Comparison of ENCODE assay signal across 16 cellular contexts in genomic region chr3:170057550-170057949, GRCh38. TPM values are rescaled to one million over a fixed set of nuclear protein-coding genes. Genes with fewer than 3 reads are reported as not detected.
DNase-seq lines count a peak whose midpoint lies in the region; ATAC-seq and TF ChIP-seq lines count a peak whose summit lies in the region.
"Had no signal": no experiment of that assay in that cellular context is flagged by ENCODE, and none has a peak within 500 bp of the region (broad histone marks: within the 10 kb centered on the region; RNA-seq: fewer than 3 reads in every experiment).

No MANE protein-coding gene starts in this region.

- no peak overlapping the region for H4K8ac ChIP-seq in IMR-90 (ENCODE audit: low read depth in 2 of 2, low read length in 2 of 2)

- DNase-seq in activated CD4-positive, alpha-beta T cell treated with anti-CD3 and anti-CD28 coated beads, Interleukin-2, amount 10 ng/mL, durations not matched to agents 24 days and 14 days = no peak
- DNase-seq in activated CD4-positive, alpha-beta T cell treated with anti-CD3 and anti-CD28 coated beads for 4 hours = no peak
- DNase-seq in IMR-90 (no peak), NCI-H1417 (lab: John Stamatoyannopoulos, UW) (no peak), activated gamma-delta T cell (lab: John Stamatoyannopoulos, UW) (no peak)
- DNase-seq: aorta; CD4-positive, alpha-beta memory T cell; glutamatergic neuron; NCI-H187 treated with DMSO at 0.1 percent for 48 hours; NCI-H524 treated with DMSO at 0.1 percent for 48 hours; ovary had no signal

- no peak for ATAC-seq in IMR-90 (ENCODE audit: low read depth)
- no peak for ATAC-seq in activated T-helper 17 cell treated with anti-CD3 and anti-CD28 coated beads, Interleukin-2, amount 50 U/mL, for 72 hours (replicated peaks)
- no peak for ATAC-seq in GM19467 (IDR thresholded peaks at IDR 0.05; ENCODE audit: unreplicated experiment)

- no TSS peak for BruUV-seq in IMR-90 (replicated peaks; lab: Mats Ljungman, UMichigan)

- peaks cover 61% of the 10 kb centered on the region for H3K79me2 ChIP-seq in parathyroid adenoma

- no peak overlapping the region for H3K4me3 Mint-ChIP-seq in activated CD4-positive, alpha-beta T cell treated with anti-CD3 and anti-CD28 coated beads, Interleukin-2, amount 10 ng/mL, durations not matched to agents 24 days and 14 days
- peak overlapping the region; percentile 67 for H3K4me3 Mint-ChIP-seq in activated T-helper 17 cell treated with anti-CD3 and anti-CD28 coated beads, Interleukin-2, amount 50 U/mL, for 72 hours
- H3K4me3 Mint-ChIP-seq: mesothelial cell of epicardium had no signal

- no peaks in the 10 kb centered on the region for H3K36me3 ChIP-seq in IMR-90 (ENCODE audit: control insufficient read depth, insufficient read depth, low read length)
- H3K36me3 ChIP-seq in parathyroid adenoma (ENCODE audit: control insufficient read depth, insufficient read depth, low read length) = no peaks in the 10 kb centered on the region
- H3K36me3 ChIP-seq: ovary had no signal

- CTCF ChIA-PET in IMR-90 (lab: Yijun Ruan, JAX) = interaction anchor here (0.8 kb wide), 1 partner anchor 9 kb away, joined by 3 read pairs; no protein-coding TSS in a partner anchor

- H3K23ac ChIP-seq in IMR-90 (ENCODE audit: low read depth, low read length) = no peak overlapping the region

- H3K4me1 Mint-ChIP-seq in activated CD4-positive, alpha-beta T cell treated with anti-CD3 and anti-CD28 coated beads, Interleukin-2, amount 10 ng/mL, durations not matched to agents 24 days and 14 days = peaks cover 29% of the 10 kb centered on the region
- peaks cover 32% of the 10 kb centered on the region for H3K4me1 Mint-ChIP-seq in activated T-helper 17 cell treated with anti-CD3 and anti-CD28 coated beads, Interleukin-2, amount 50 U/mL, for 72 hours
- H3K4me1 Mint-ChIP-seq: mesothelial cell of epicardium had no signal

- TF ChIP-seq CTCF in IMR-90 (conservative IDR thresholded peaks at IDR 0.05; ENCODE audit: low read depth, low read length) (no peak), parathyroid adenoma (IDR thresholded peaks at IDR 0.05) (no peak)

- no peak overlapping the region for H3K14ac ChIP-seq in IMR-90 (replicated peaks; ENCODE audit: low read depth, low read length)

- no peaks in the 10 kb centered on the region for H3K27me3 ChIP-seq in IMR-90 (ENCODE audit: control insufficient read depth, insufficient read depth, low read length)
- H3K27me3 ChIP-seq in parathyroid adenoma (ENCODE audit: control insufficient read depth, insufficient read depth, low read length) = no peaks in the 10 kb centered on the region
- H3K27me3 ChIP-seq: ovary, spleen had no signal

- H3K9me1 ChIP-seq in IMR-90 (ENCODE audit: insufficient read depth, low read length) = no peaks in the 10 kb centered on the region

- no peak overlapping the region for H3K4ac ChIP-seq in IMR-90 (ENCODE audit: low read depth, low read length)

- no peak overlapping the region for H4K91ac ChIP-seq in IMR-90 (ENCODE audit: insufficient read depth, low read depth, low read length)

- H2BK20ac ChIP-seq in IMR-90 (ENCODE audit: low read depth, low read length) = no peak overlapping the region

- no peak overlapping the region for H2BK15ac ChIP-seq in IMR-90 (ENCODE audit: low read depth, low read length)

- no peak for TF ChIP-seq POLR2A in IMR-90 (IDR thresholded peaks at IDR 0.05; ENCODE audit: low read depth, low read length)

- H3K56ac ChIP-seq in IMR-90 (ENCODE audit: extremely low read depth, insufficient read depth, low read length) = no peak overlapping the region

- H3K79me1 ChIP-seq in IMR-90 (ENCODE audit: low read depth in 1 of 2, low read length in 2 of 2) = no peaks in the 10 kb centered on the region

- no peak overlapping the region for H3K4me2 ChIP-seq in IMR-90 (ENCODE audit: low read depth, low read length)
- peak overlapping the region; percentile 3 for H3K4me2 ChIP-seq in parathyroid adenoma (ENCODE audit: low read length)

- H3K4me1 ChIP-seq in IMR-90 (ENCODE audit: control insufficient read depth, insufficient read depth, low read length) (no peaks in the 10 kb centered on the region), parathyroid adenoma (peaks cover 39% of the 10 kb centered on the region)

- peak overlapping the region; percentile 51 for H2AFZ ChIP-seq in IMR-90 (replicated peaks; ENCODE audit: low read length, poor library complexity)
- H2AFZ ChIP-seq in parathyroid adenoma = no peak overlapping the region

- no peak overlapping the region for H2AK5ac ChIP-seq in IMR-90 (ENCODE audit: low read depth, low read length)

- H3K9ac ChIP-seq in IMR-90 (ENCODE audit: low read depth, low read length) = no peak overlapping the region
- no peak overlapping the region for H3K9ac ChIP-seq in parathyroid adenoma

- H3K4me3 ChIP-seq in IMR-90 (ENCODE audit: insufficient read depth, low read depth, low read length) (no peak overlapping the region), parathyroid adenoma (ENCODE audit: low read depth, low read length) (no peak overlapping the region)
- H3K4me3 ChIP-seq: ovary, spleen had no signal

- intact Hi-C loops in activated CD4-positive, alpha-beta T cell treated with anti-CD3 and anti-CD28 coated beads, Interleukin-2, amount 10 ng/mL, durations not matched to agents 24 days and 14 days (cut with micrococcal nuclease) = loop anchor here (5.0 kb wide), 3 partner anchors 125 to 285 kb away; partner anchors contain the start of genes MYNN and PHC3
- intact Hi-C loops in IMR-90 (cut with micrococcal nuclease) = no loop called here

- in situ Hi-C loops in IMR-90 (cut with MboI; ENCODE audit: low sequenced_read_pairs) = loop anchor here (10.0 kb wide), 1 partner anchor 193 kb away; the partner anchor contains the start of gene LRRC31

- no peak overlapping the region for H2AK9ac ChIP-seq in IMR-90 (replicated peaks; ENCODE audit: low read depth, low read length, poor library complexity)

- POLR2A ChIA-PET in IMR-90 (lab: Charles Lee; ENCODE audit: unreplicated experiment) = no interaction called here

- dilution Hi-C loops in IMR-90 (cut with HindIII; ENCODE audit: low sequenced_read_pairs, unreplicated experiment) = no loop called here

- H3K27ac Mint-ChIP-seq in activated CD4-positive, alpha-beta T cell treated with anti-CD3 and anti-CD28 coated beads, Interleukin-2, amount 10 ng/mL, durations not matched to agents 24 days and 14 days = peak overlapping the region; percentile 64
- H3K27ac Mint-ChIP-seq in activated T-helper 17 cell treated with anti-CD3 and anti-CD28 coated beads, Interleukin-2, amount 50 U/mL, for 72 hours = peak overlapping the region; percentile 82
- H3K27ac Mint-ChIP-seq: mesothelial cell of epicardium had no signal

- H3K9me3 ChIP-seq in IMR-90 (ENCODE audit: control insufficient read depth, insufficient read depth, low read length) (no peaks in the 10 kb centered on the region), parathyroid adenoma (ENCODE audit: control insufficient read depth, low read length) (no peaks in the 10 kb centered on the region)
- H3K9me3 ChIP-seq: ovary, spleen had no signal

- no peaks in the 10 kb centered on the region for H4K20me1 ChIP-seq in IMR-90 (ENCODE audit: insufficient read depth, low read length)

- no peaks in the 10 kb centered on the region for H3K9me3 Mint-ChIP-seq in activated CD4-positive, alpha-beta T cell treated with anti-CD3 and anti-CD28 coated beads, Interleukin-2, amount 10 ng/mL, durations not matched to agents 24 days and 14 days
- H3K9me3 Mint-ChIP-seq in activated T-helper 17 cell treated with anti-CD3 and anti-CD28 coated beads, Interleukin-2, amount 50 U/mL, for 72 hours = no peaks in the 10 kb centered on the region
- H3K9me3 Mint-ChIP-seq: CD4-positive, alpha-beta memory T cell had no signal

- 94% methylated on average over 3 of the region's 3 CpGs; no CpG with 5 or more reads in 1 of the 2 experiments for WGBS in IMR-90 (ENCODE audit: extremely low coverage in 2 of 2, insufficient read length in 1 of 2), 2 experiments

- no peak overlapping the region for H4K5ac ChIP-seq in IMR-90 (ENCODE audit: low read depth, low read length)

- TF ChIP-seq RAD21 in IMR-90 (IDR thresholded peaks at IDR 0.05; ENCODE audit: low read length) = no peak

- no peak overlapping the region for H3K18ac ChIP-seq in IMR-90 (ENCODE audit: low read depth, low read length)

- H3K27me3 Mint-ChIP-seq in activated CD4-positive, alpha-beta T cell treated with anti-CD3 and anti-CD28 coated beads, Interleukin-2, amount 10 ng/mL, durations not matched to agents 24 days and 14 days = no peaks in the 10 kb centered on the region
- no peaks in the 10 kb centered on the region for H3K27me3 Mint-ChIP-seq in activated T-helper 17 cell treated with anti-CD3 and anti-CD28 coated beads, Interleukin-2, amount 50 U/mL, for 72 hours
- H3K27me3 Mint-ChIP-seq: CD4-positive, alpha-beta memory T cell had no signal

- H3K36me3 Mint-ChIP-seq in activated CD4-positive, alpha-beta T cell treated with anti-CD3 and anti-CD28 coated beads, Interleukin-2, amount 10 ng/mL, durations not matched to agents 24 days and 14 days (ENCODE audit: low read depth) = no peaks in the 10 kb centered on the region
- no peaks in the 10 kb centered on the region for H3K36me3 Mint-ChIP-seq in activated T-helper 17 cell treated with anti-CD3 and anti-CD28 coated beads, Interleukin-2, amount 50 U/mL, for 72 hours (ENCODE audit: low read depth)
- H3K36me3 Mint-ChIP-seq: mesothelial cell of epicardium had no signal

- H3K27ac ChIP-seq in IMR-90 (ENCODE audit: insufficient read depth, low read length) = no peak overlapping the region
- H3K27ac ChIP-seq in parathyroid adenoma = peak overlapping the region; percentile 60
- H3K27ac ChIP-seq: ovary had no signal

- no peak overlapping the region for H2BK120ac ChIP-seq in IMR-90 (ENCODE audit: low read depth, low read length)

- no peak overlapping the region for H2BK5ac ChIP-seq in IMR-90 (ENCODE audit: low read depth, low read length, poor library complexity, severe bottlenecking)

TF ChIP-seq in IMR-90, 13 proteins besides CTCF, POLR2A, EP300 and RAD21 (continues in another document):
- TF ChIP-seq RCOR1 (IDR thresholded peaks at IDR 0.05; ENCODE audit: insufficient replicate concordance, low read length) = no peak
- TF ChIP-seq CHD1 (IDR thresholded peaks at IDR 0.05; ENCODE audit: low read depth, low read length) = no peak
- TF ChIP-seq BHLHE40 (IDR thresholded peaks at IDR 0.05; ENCODE audit: low read depth, low read length) = no peak
- TF ChIP-seq MAZ (IDR thresholded peaks at IDR 0.05; ENCODE audit: borderline replicate concordance, low read depth, low read length) = no peak
- no peak for TF ChIP-seq CEBPB (IDR thresholded peaks at IDR 0.05; ENCODE audit: low read depth, low read length)
- TF ChIP-seq FOS (IDR thresholded peaks at IDR 0.05; ENCODE audit: low read depth, low read length) = no peak
- TF ChIP-seq MXI1 (IDR thresholded peaks at IDR 0.05; ENCODE audit: borderline replicate concordance, low read depth, low read length) = no peak

RNA-seq across cellular contexts. Expression of gene GPR160, which starts 19.8 kb away (rescaled TPM):
- 3.4 and 3.6 TPM in 2 replicates for total RNA-seq in activated CD4-positive, alpha-beta T cell treated with anti-CD3 and anti-CD28 coated beads, Interleukin-2, amount 10 ng/mL, durations not matched to agents 24 days and 14 days
- 0.18 and 0.28 TPM in 2 replicates for total RNA-seq in IMR-90 (2012; rRNA removed)
- 0.09 TPM in 2 replicates for polyA plus RNA-seq in IMR-90 (2012; rRNA removed)
- 0.02 and 0.05 TPM in 2 replicates for polyA plus RNA-seq in IMR-90 (2012; cell fraction: cytosol; rRNA removed)
- 0.03 TPM in 1 of 2 replicates, not detected in the other for polyA plus RNA-seq in IMR-90 (2012; cell fraction: nucleus; rRNA removed; ENCODE audit: low replicate concordance)
- total RNA-seq in activated T-helper 17 cell treated with anti-CD3 and anti-CD28 coated beads, Interleukin-2, amount 50 U/mL, for 72 hours = 10 to 100 TPM; 11.3 to 15.4 TPM
